Comparison of ENCODE assay signal across 1 cellular context in the genomic region with DNA sequence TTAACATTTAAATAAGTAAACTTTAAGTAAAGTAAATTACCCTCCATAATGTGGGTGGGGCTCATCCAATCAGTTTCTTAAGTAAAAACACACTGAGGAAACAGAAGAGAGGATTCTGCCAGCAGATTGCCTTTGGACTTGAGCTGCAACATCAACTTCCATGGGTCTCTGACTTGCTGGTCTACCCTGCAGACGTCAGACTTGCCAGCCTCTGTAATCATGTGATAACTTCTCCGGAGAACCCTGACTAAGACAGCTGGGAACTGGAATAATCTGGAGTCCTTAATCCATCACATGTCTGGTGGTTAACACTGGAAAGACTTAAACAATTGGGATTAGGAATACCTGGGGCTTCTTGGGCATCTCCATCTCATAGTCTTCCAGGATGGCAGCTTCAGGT.
TF ChIP-seq lines count a peak whose summit lies in the region.

No MANE protein-coding gene starts in this region.

TF ChIP-seq in K562, 482 proteins besides CTCF, POLR2A, EP300 and RAD21 (continued from another document):
- TF ChIP-seq, protein P1, sequence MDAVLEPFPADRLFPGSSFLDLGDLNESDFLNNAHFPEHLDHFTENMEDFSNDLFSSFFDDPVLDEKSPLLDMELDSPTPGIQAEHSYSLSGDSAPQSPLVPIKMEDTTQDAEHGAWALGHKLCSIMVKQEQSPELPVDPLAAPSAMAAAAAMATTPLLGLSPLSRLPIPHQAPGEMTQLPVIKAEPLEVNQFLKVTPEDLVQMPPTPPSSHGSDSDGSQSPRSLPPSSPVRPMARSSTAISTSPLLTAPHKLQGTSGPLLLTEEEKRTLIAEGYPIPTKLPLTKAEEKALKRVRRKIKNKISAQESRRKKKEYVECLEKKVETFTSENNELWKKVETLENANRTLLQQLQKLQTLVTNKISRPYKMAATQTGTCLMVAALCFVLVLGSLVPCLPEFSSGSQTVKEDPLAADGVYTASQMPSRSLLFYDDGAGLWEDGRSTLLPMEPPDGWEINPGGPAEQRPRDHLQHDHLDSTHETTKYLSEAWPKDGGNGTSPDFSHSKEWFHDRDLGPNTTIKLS (IDR thresholded peaks at IDR 0.05; ENCODE audit: borderline replicate concordance, low read depth) = no peak
- no peak for TF ChIP-seq TAF15 (IDR thresholded peaks at IDR 0.05; ENCODE audit: low read depth, low read length)
- TF ChIP-seq CBFA2T2 (conservative IDR thresholded peaks at IDR 0.05) = no peak
- no peak for TF ChIP-seq HMG20B (CRISPR knock-in tag; IDR thresholded peaks at IDR 0.05)
- no peak for TF ChIP-seq CCAR2 (IDR thresholded peaks at IDR 0.05; ENCODE audit: low read depth, low read length)
- TF ChIP-seq BCOR (IDR thresholded peaks at IDR 0.05) = peak; percentile 8; the same call in 1 of the 2 replicates
- TF ChIP-seq, protein P2, sequence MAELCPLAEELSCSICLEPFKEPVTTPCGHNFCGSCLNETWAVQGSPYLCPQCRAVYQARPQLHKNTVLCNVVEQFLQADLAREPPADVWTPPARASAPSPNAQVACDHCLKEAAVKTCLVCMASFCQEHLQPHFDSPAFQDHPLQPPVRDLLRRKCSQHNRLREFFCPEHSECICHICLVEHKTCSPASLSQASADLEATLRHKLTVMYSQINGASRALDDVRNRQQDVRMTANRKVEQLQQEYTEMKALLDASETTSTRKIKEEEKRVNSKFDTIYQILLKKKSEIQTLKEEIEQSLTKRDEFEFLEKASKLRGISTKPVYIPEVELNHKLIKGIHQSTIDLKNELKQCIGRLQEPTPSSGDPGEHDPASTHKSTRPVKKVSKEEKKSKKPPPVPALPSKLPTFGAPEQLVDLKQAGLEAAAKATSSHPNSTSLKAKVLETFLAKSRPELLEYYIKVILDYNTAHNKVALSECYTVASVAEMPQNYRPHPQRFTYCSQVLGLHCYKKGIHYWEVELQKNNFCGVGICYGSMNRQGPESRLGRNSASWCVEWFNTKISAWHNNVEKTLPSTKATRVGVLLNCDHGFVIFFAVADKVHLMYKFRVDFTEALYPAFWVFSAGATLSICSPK (IDR thresholded peaks at IDR 0.05; ENCODE audit: borderline replicate concordance) = no peak
- peak; percentile 41; the same call in 1 of the 2 replicates for TF ChIP-seq LEF1 (IDR thresholded peaks at IDR 0.05)
- TF ChIP-seq CREB1 (IDR thresholded peaks at IDR 0.05) = no peak
- peak; percentile 52; the same call in 1 of the 2 replicates for TF ChIP-seq CREB1 (CRISPR knock-in tag; IDR thresholded peaks at IDR 0.05)
- no peak for TF ChIP-seq CC2D1A (IDR thresholded peaks at IDR 0.05)
- TF ChIP-seq, protein P3, sequence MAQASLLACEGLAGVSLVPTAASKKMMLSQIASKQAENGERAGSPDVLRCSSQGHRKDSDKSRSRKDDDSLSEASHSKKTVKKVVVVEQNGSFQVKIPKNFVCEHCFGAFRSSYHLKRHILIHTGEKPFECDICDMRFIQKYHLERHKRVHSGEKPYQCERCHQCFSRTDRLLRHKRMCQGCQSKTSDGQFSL (CRISPR knock-in tag; IDR thresholded peaks at IDR 0.05) = no peak
- TF ChIP-seq, protein P3 (tag; IDR thresholded peaks at IDR 0.05) = no peak
- TF ChIP-seq MXI1 (IDR thresholded peaks at IDR 0.05; ENCODE audit: low read depth, low read length) = no peak
- no peak for TF ChIP-seq TCFL5 (CRISPR knock-in tag; conservative IDR thresholded peaks at IDR 0.05)
